Comparison of ENCODE assay signal across 9 cellular contexts in genomic region chr17:83052241-83052564, GRCh38. TPM values are rescaled to one million over a fixed set of nuclear protein-coding genes. Genes with fewer than 3 reads are reported as not detected.
DNase-seq lines count a peak whose midpoint lies in the region; FAIRE-seq and TF ChIP-seq lines count a peak whose summit lies in the region.
"Had no signal": no experiment of that assay in that cellular context is flagged by ENCODE, and none has a peak within 500 bp of the region (broad histone marks: within the 10 kb centered on the region; RNA-seq: fewer than 3 reads in every experiment).

No MANE protein-coding gene starts in this region.

- H3K36me3 ChIP-seq in CD8-positive, alpha-beta memory T cell (ENCODE audit: insufficient read depth, low read length): no peaks in the 10 kb centered on the region
- H3K36me3 ChIP-seq in NT2/D1 (ENCODE audit: insufficient read depth, insufficient read length, low read length): peaks cover 5% of the 10 kb centered on the region
- H3K36me3 ChIP-seq in H1 (ENCODE audit: control insufficient read depth in 2 of 4, insufficient read depth in 4 of 4, low read length in 3 of 4): peaks cover 0 to 3% (median 0%) of the 10 kb centered on the region in 4 experiments; a peak in 1 of 8 replicates
- H3K36me3 ChIP-seq in osteoblast (ENCODE audit: insufficient read depth, low read length): no peaks in the 10 kb centered on the region

- H3K79me1 ChIP-seq in H1 (ENCODE audit: low read depth, low read length): no peaks in the 10 kb centered on the region

- no peaks in the 10 kb centered on the region for H3K9me3 Mint-ChIP-seq in CD8-positive, alpha-beta memory T cell

- H3K9ac ChIP-seq in NT2/D1 (ENCODE audit: insufficient read length, low read depth) (peak overlapping the region; percentile 86), H1 (replicated peaks in 1 of 4; ENCODE audit: extremely low read depth in 1 of 4, low read depth in 3 of 4, low read length in 3 of 4) (no peak overlapping the region)

- no peak overlapping the region for H2BK15ac ChIP-seq in H1 (ENCODE audit: low read length)

- no peak overlapping the region for H3K14ac ChIP-seq in H1 (ENCODE audit: insufficient read length)

- H3K23ac ChIP-seq in H1 (ENCODE audit: insufficient read length): no peak overlapping the region

- no peak for TF ChIP-seq RAD21 in H1 (IDR thresholded peaks at IDR 0.05 in 1 of 2, conservative IDR thresholded peaks at IDR 0.05 in 1 of 2; ENCODE audit: low read depth in 2 of 2, low read length in 2 of 2)

- H3K56ac ChIP-seq in H1 (replicated peaks; ENCODE audit: insufficient read length, low read depth, low read length): no peak overlapping the region

- peak overlapping the region; percentile 90 to 99 (median 93) for H3K27ac Mint-ChIP-seq in CD8-positive, alpha-beta memory T cell

- peak overlapping the region; percentile 47 for H3K4me3 ChIP-seq in CD8-positive, alpha-beta memory T cell (ENCODE audit: low read length)
- H3K4me3 ChIP-seq in NT2/D1 (ENCODE audit: insufficient read length, low read depth) (peak overlapping the region; percentile 50), H1 (ENCODE audit: extremely low read depth in 1 of 4, insufficient read depth in 2 of 4, low read depth in 3 of 4, low read length in 4 of 4) (peak overlapping the region; percentile 30 to 80 (median 60)), osteoblast (ENCODE audit: insufficient read depth, low read length) (peak overlapping the region; percentile 84)

- H2BK12ac ChIP-seq in H1 (ENCODE audit: low read depth, low read length): no peak overlapping the region

- H3K79me2 ChIP-seq in H1 (ENCODE audit: control insufficient read depth in 1 of 2, insufficient read depth in 2 of 2, low read length in 2 of 2) (no peaks in the 10 kb centered on the region), osteoblast (ENCODE audit: insufficient read depth, low read length) (no peaks in the 10 kb centered on the region)

- H2AFZ ChIP-seq in H1 (ENCODE audit: low read length) (peak overlapping the region; percentile 84), osteoblast (ENCODE audit: low read length) (peak overlapping the region; percentile 91)

- no peak for DNase-seq in CD8-positive, alpha-beta memory T cell
- DNase-seq in NT2/D1 (ENCODE audit: low read depth, low spot score): no peak
- DNase-seq in H1 (ENCODE audit: low read depth in 1 of 2, low spot score in 2 of 2): no peak
- no peak for DNase-seq in osteoblast (ENCODE audit: insufficient read length, low spot score, missing footprints)
- DNase-seq in kidney tubule cell (ENCODE audit: low spot score): no peak
- DNase-seq in DMS79 treated with DMSO at 0.1 percent for 48 hours (lab: John Stamatoyannopoulos, UW): no peak
- DNase-seq in T1000 (lab: John Stamatoyannopoulos, UW): no peak
- DNase-seq in NCI-H345 treated with DMSO at 0.1 percent for 48 hours (lab: John Stamatoyannopoulos, UW; ENCODE audit: unreplicated experiment): no peak

- H4K91ac ChIP-seq in H1 (replicated peaks; ENCODE audit: insufficient read length, low read length): peak overlapping the region; percentile 17

- peaks cover 0 to 1% of the 10 kb centered on the region in 2 donors for H3K27me3 Mint-ChIP-seq in CD8-positive, alpha-beta memory T cell

- peaks cover 34% of the 10 kb centered on the region for H3K4me1 ChIP-seq in CD8-positive, alpha-beta memory T cell (ENCODE audit: insufficient read depth, low read length)
- H3K4me1 ChIP-seq in NT2/D1 (ENCODE audit: insufficient read depth, insufficient read length) (peaks cover 16% of the 10 kb centered on the region), H1 (replicated peaks in 1 of 4; ENCODE audit: control insufficient read depth in 3 of 4, insufficient read depth in 4 of 4, low read length in 3 of 4) (peaks cover 0 to 14% (median 7%) of the 10 kb centered on the region in 4 experiments; a peak in 6 of 7 replicates), osteoblast (ENCODE audit: insufficient read depth, low read length) (peaks cover 24% of the 10 kb centered on the region)

- H3K27ac ChIP-seq in CD8-positive, alpha-beta memory T cell (ENCODE audit: low read depth, low read length): peak overlapping the region; percentile 85
- peak overlapping the region; percentile 40; the same call in 1 of the 2 replicates for H3K27ac ChIP-seq in H1 (ENCODE audit: low read depth, low read length)
- peak overlapping the region; percentile 70 for H3K27ac ChIP-seq in osteoblast (ENCODE audit: low read depth, low read length)

- peak overlapping the region; percentile 57 for H4K8ac ChIP-seq in H1 (ENCODE audit: extremely low read depth, insufficient read depth, low read length)

- peaks cover 11% of the 10 kb centered on the region; the same call in 1 of the 2 replicates for H3K23me2 ChIP-seq in H1 (ENCODE audit: low read depth, low read length)

- peak overlapping the region; percentile 5 for H4K5ac ChIP-seq in H1 (ENCODE audit: insufficient read length, low read depth, low read length)

- no peak for TF ChIP-seq EP300 in H1 (IDR thresholded peaks at IDR 0.05; ENCODE audit: borderline replicate concordance in 1 of 2, low read depth in 2 of 2, low read length in 2 of 2)

- TF ChIP-seq CTCF in H1 (IDR thresholded peaks at IDR 0.05; ENCODE audit: control extremely low read depth in 1 of 3, insufficient read depth in 1 of 3, low read depth in 1 of 3, low read length in 3 of 3) (no peak), osteoblast (IDR thresholded peaks at IDR 0.05; ENCODE audit: extremely low read depth, low read depth, low read length) (no peak)

- FAIRE-seq in H1 (lab: Jason Lieb, UNC): no peak
- FAIRE-seq: TTC549 had no signal

- peak overlapping the region; percentile 50 to 89 (median 76) for H3K4me3 Mint-ChIP-seq in CD8-positive, alpha-beta memory T cell

- H2BK5ac ChIP-seq in H1 (ENCODE audit: low read depth, low read length): peak overlapping the region; percentile 18; the same call in 1 of the 2 replicates

- WGBS in H1 (ENCODE audit: extremely low coverage in 1 of 2, insufficient coverage in 1 of 2, insufficient read length in 1 of 2, insufficient replicate concordance in 2 of 2, low coverage in 1 of 2, low lambda C conversion rate in 2 of 2, missing lambda C conversion rate in 1 of 2), 2 experiments: 56% methylated on average over 8 of the region's 12 CpGs; no CpG with 5 or more reads in 1 of the 2 experiments

- H3K18ac ChIP-seq in H1 (ENCODE audit: extremely low read depth, low read length): peak overlapping the region; percentile 48

- H3K4ac ChIP-seq in H1 (replicated peaks; ENCODE audit: insufficient read length, low read depth, low read length): no peak overlapping the region

- no peaks in the 10 kb centered on the region for H3K9me3 ChIP-seq in CD8-positive, alpha-beta memory T cell (ENCODE audit: low read length)
- 0 out of 2 replicates have a peak, but pooled peaks cover under 1% of the 10 kb centered on the region for H3K9me3 ChIP-seq in NT2/D1 (ENCODE audit: insufficient read depth, low read length)
- no peaks in the 10 kb centered on the region for H3K9me3 ChIP-seq in H1 (ENCODE audit: insufficient read depth in 2 of 2, low read depth in 1 of 2, low read length in 1 of 2)
- H3K9me3 ChIP-seq in osteoblast (ENCODE audit: low read depth, low read length): no peaks in the 10 kb centered on the region

- no peaks in the 10 kb centered on the region for H3K27me3 ChIP-seq in CD8-positive, alpha-beta memory T cell (ENCODE audit: insufficient read depth, low read length, poor library complexity, severe bottlenecking)
- no peaks in the 10 kb centered on the region for H3K27me3 ChIP-seq in NT2/D1 (ENCODE audit: insufficient read depth, insufficient read length)
- peaks cover 0 to 5% (median 0%) of the 10 kb centered on the region in 4 experiments; a peak in 1 of 7 replicates for H3K27me3 ChIP-seq in H1 (replicated peaks in 1 of 4; ENCODE audit: control insufficient read depth in 3 of 4, extremely low read depth in 1 of 4, insufficient read depth in 3 of 4, low read length in 3 of 4)
- no peaks in the 10 kb centered on the region for H3K27me3 ChIP-seq in osteoblast (ENCODE audit: insufficient read depth, low read length)

- H2BK120ac ChIP-seq in H1 (replicated peaks; ENCODE audit: low read depth, low read length): no peak overlapping the region

- H3K4me1 Mint-ChIP-seq in CD8-positive, alpha-beta memory T cell: peaks cover 26 to 56% (median 28%) of the 10 kb centered on the region in 3 donors

- H3K4me2 ChIP-seq in H1 (ENCODE audit: insufficient read depth in 1 of 2, low read depth in 2 of 2, low read length in 2 of 2): peak overlapping the region; percentile 74 to 89
- H3K4me2 ChIP-seq in osteoblast (ENCODE audit: insufficient read depth, low read length): peak overlapping the region; percentile 84

- H4K20me1 ChIP-seq in H1 (replicated peaks in 1 of 2; ENCODE audit: control insufficient read depth in 1 of 2, insufficient read depth in 2 of 2, low read length in 2 of 2) (peaks cover 0 to 3% of the 10 kb centered on the region in 2 experiments), osteoblast (ENCODE audit: insufficient read depth, low read length) (no peaks in the 10 kb centered on the region)

- H2AK5ac ChIP-seq in H1 (ENCODE audit: low read depth, low read length): no peak overlapping the region

- H3K36me3 Mint-ChIP-seq in CD8-positive, alpha-beta memory T cell: peaks cover 0 to 1% (median 0%) of the 10 kb centered on the region in 3 donors

- CTCF ChIA-PET in CD8-positive, alpha-beta memory T cell (lab: Charles Lee): interaction anchor here (1.4 kb wide), 1 partner anchor 32 kb away, joined by 5 read pairs; no protein-coding TSS in a partner anchor
- CTCF ChIA-PET in H1 (lab: Charles Lee; ENCODE audit: partially characterized antibody): no interaction called here

- TF ChIP-seq POLR2A in H1 (IDR thresholded peaks at IDR 0.05; ENCODE audit: control extremely low read depth in 1 of 2, low read depth in 2 of 2, low read length in 2 of 2): no peak

- no peak overlapping the region for H2BK20ac ChIP-seq in H1 (ENCODE audit: low read length)

- POLR2A ChIA-PET in CD8-positive, alpha-beta memory T cell (lab: Charles Lee): no interaction called here
- POLR2A ChIA-PET in H1 (lab: Charles Lee; ENCODE audit: partially characterized antibody): interaction anchor here (0.9 kb wide), 1 partner anchor 27 kb away, joined by 3 read pairs; the partner anchor contains the start of gene METRNL

TF ChIP-seq in H1, 55 proteins besides CTCF, POLR2A, EP300 and RAD21 (continues in another document):
- no peak for TF ChIP-seq CREB1 (IDR thresholded peaks at IDR 0.05)
- no peak for TF ChIP-seq MAFK (IDR thresholded peaks at IDR 0.05; ENCODE audit: low read depth, low read length)
- no peak for TF ChIP-seq CHD2 (IDR thresholded peaks at IDR 0.05; ENCODE audit: low read length)

RNA-seq across cellular contexts. Expression of gene METRNL, which starts 27.2 kb away (rescaled TPM):
- 10 to 100 TPM; 22.3 to 22.9 TPM for total RNA-seq in CD8-positive, alpha-beta memory T cell
- polyA plus RNA-seq in CD8-positive, alpha-beta memory T cell: 2.6 TPM
- total RNA-seq in H1 (2021; fragmentation: NEBNext Ultra II Directional; extraction: Animal tissue kit (Norgen Biotek cat#: 25700)): 13.9 and 14.2 TPM in 2 replicates
- polyA plus RNA-seq in H1 (2011; rRNA removed): 13.9 and 26.0 TPM in 2 replicates
- polyA plus RNA-seq in H1 (2011; cell fraction: cytosol; rRNA removed): 16.2 TPM
- 27.6 TPM for polyA plus RNA-seq in H1 (2011; cell fraction: nucleus; rRNA removed)
- 5.7 to 17.3 TPM (median 16.0 TPM) in 4 replicates for polyA plus RNA-seq in H1 (2012, experiment 1 of 2)
- 8.4 TPM for polyA plus RNA-seq in H1 (2012, experiment 2 of 2)
- polyA plus RNA-seq in H1 (2013, experiment 1 of 2): 10.6 TPM
- polyA plus RNA-seq in H1 (2013, experiment 2 of 2): 10.9 TPM
- polyA minus RNA-seq in H1 (2011; rRNA and poly(A)+ RNA removed): 5.7 and 6.2 TPM in 2 replicates
- 16.7 TPM for polyA minus RNA-seq in H1 (2011; cell fraction: cytosol; rRNA and poly(A)+ RNA removed)
- 12.1 TPM for polyA minus RNA-seq in H1 (2011; cell fraction: nucleus; rRNA and poly(A)+ RNA removed)
- total RNA-seq in osteoblast: 137 and 140 TPM in 2 replicates
